Comparison of ENCODE assay signal across 8 cellular contexts in the genomic region with DNA sequence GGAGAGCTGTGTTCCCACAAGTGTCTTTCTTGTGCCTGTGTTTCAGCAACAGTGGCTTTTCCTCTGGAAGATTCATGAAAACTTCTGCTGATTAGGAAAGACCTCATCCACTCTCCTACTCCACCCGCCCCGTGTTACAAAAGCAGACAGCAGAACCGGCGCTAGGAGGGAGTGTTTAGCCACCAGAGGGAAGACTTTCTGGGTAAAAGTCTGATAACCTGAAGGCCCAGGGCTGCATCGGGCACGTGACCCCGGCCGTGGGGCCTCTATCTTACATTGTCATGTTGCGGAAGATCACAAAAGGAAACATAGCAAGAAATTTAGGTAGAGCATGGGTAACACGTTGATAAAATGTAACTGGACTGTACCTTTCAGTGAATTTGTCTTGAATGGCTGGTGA. TPM values are rescaled to one million over a fixed set of nuclear protein-coding genes. Genes with fewer than 3 reads are reported as not detected.
DNase-seq lines count a peak whose midpoint lies in the region; ATAC-seq, FAIRE-seq and TF ChIP-seq lines count a peak whose summit lies in the region.
"Had no signal": no experiment of that assay in that cellular context is flagged by ENCODE, and none has a peak within 500 bp of the region (broad histone marks: within the 10 kb centered on the region; RNA-seq: fewer than 3 reads in every experiment).

No MANE protein-coding gene starts in this region.

- in situ Hi-C loops in GM12878 (cut with MboI) = loop anchor here (10.0 kb wide), 1 partner anchor 587 kb away; no protein-coding TSS in a partner anchor

- no peak overlapping the region for H3K4me3 ChIP-seq in GM12864 (ENCODE audit: low read depth, low read length)
- no peak overlapping the region for H3K4me3 ChIP-seq in LNCaP clone FGC (ENCODE audit: low read depth, low read length)
- H3K4me3 ChIP-seq in GM12878 = no peak overlapping the region
- H3K4me3 ChIP-seq in neural cell (ENCODE audit: low read length) = no peak overlapping the region
- H3K4me3 ChIP-seq: skin epidermis had no signal

- TF ChIP-seq CTCF in GM12864 (IDR thresholded peaks at IDR 0.05; ENCODE audit: low read depth, low read length, missing control alignments) (peak; percentile 18), LNCaP clone FGC (IDR thresholded peaks at IDR 0.05; ENCODE audit: control insufficient read depth, extremely low read depth, insufficient read depth) (peak; percentile 49), GM12878 (IDR thresholded peaks at IDR 0.05 in 2 of 3, conservative IDR thresholded peaks at IDR 0.05 in 1 of 3; ENCODE audit: control insufficient read depth in 2 of 3, extremely low read depth in 1 of 3, insufficient read depth in 1 of 3, low read depth in 3 of 3, low read length in 3 of 3) (peak; percentile 25 to 49 (median 33); a peak in 5 of 6 replicates), neural cell (IDR thresholded peaks at IDR 0.05; ENCODE audit: poor library complexity, severe bottlenecking) (no peak)

- H3K9me2 ChIP-seq in neural cell (ENCODE audit: insufficient read depth, low read length) = no peaks in the 10 kb centered on the region

- H3K9me3 ChIP-seq in GM12878 (replicated peaks; ENCODE audit: control insufficient read depth, insufficient read depth, low read length) = no peaks in the 10 kb centered on the region
- no peaks in the 10 kb centered on the region for H3K9me3 ChIP-seq in neural cell (ENCODE audit: low read length)

- no TSS peak for BruUV-seq in GM12878 (replicated peaks; lab: Mats Ljungman, UMichigan)

- H3K27me3 ChIP-seq in GM12878 (replicated peaks in 1 of 2; ENCODE audit: control insufficient read depth in 2 of 2, insufficient read depth in 2 of 2, low read length in 1 of 2) = peaks cover 3% of the 10 kb centered on the region in 2 experiments; a peak in 3 of 4 replicates
- no peaks in the 10 kb centered on the region for H3K27me3 ChIP-seq in neural cell (ENCODE audit: insufficient read depth, low read depth, low read length)

- TF ChIP-seq POLR2A in GM12878 (IDR thresholded peaks at IDR 0.05; ENCODE audit: low read depth, low read length) (no peak), GM18505 (IDR thresholded peaks at IDR 0.05; ENCODE audit: borderline replicate concordance, extremely low read depth, insufficient read depth, insufficient read length) (no peak)

- ATAC-seq in GM12878 (peak; percentile 93), GM18505 (IDR thresholded peaks at IDR 0.05; ENCODE audit: unreplicated experiment) (no peak), GM18517 (IDR thresholded peaks at IDR 0.05; ENCODE audit: unreplicated experiment) (no peak)

- no peaks in the 10 kb centered on the region for H3K36me3 ChIP-seq in GM12878 (ENCODE audit: control insufficient read depth in 2 of 2, insufficient read depth in 2 of 2, low read length in 1 of 2)
- no peaks in the 10 kb centered on the region for H3K36me3 ChIP-seq in neural cell (ENCODE audit: insufficient read depth, low read length)

- POLR2A ChIA-PET in GM12878 (lab: Charles Lee) = no interaction called here

- no peaks in the 10 kb centered on the region for H3F3A ChIP-seq in neural cell (ENCODE audit: insufficient read depth, low read length, poor library complexity, severe bottlenecking)

- no peak overlapping the region for H3K9ac ChIP-seq in GM12878 (ENCODE audit: control insufficient read depth, insufficient read depth, low read length)
- no peak overlapping the region for H3K9ac ChIP-seq in neural cell (ENCODE audit: low read length)

- H3K4me2 ChIP-seq in GM12878 (ENCODE audit: control insufficient read depth, insufficient read depth) = no peak overlapping the region
- H3K4me2 ChIP-seq in neural cell (ENCODE audit: low read length) = no peak overlapping the region

- CTCF ChIA-PET in GM12878 (lab: Yijun Ruan, JAX) = interaction anchor here (1.0 to 3.6 kb wide), 11 partner anchors 9 to 589 kb away, joined by 3 to 23 read pairs (median 5); no protein-coding TSS in a partner anchor

- no peak for FAIRE-seq in GM12878 (lab: Jason Lieb, UNC)

- no peaks in the 10 kb centered on the region for H3K4me1 ChIP-seq in GM12878 (ENCODE audit: control insufficient read depth, insufficient read depth, low read length)

- H3K79me2 ChIP-seq in GM12878 (ENCODE audit: control insufficient read depth, insufficient read depth, low read length) (no peaks in the 10 kb centered on the region), neural cell (replicated peaks; ENCODE audit: insufficient read depth, low read length) (no peaks in the 10 kb centered on the region)

- WGBS in GM12878 (ENCODE audit: insufficient coverage, insufficient replicate concordance, low lambda C conversion rate, missing lambda C conversion rate) = 14% methylated on average over 9 of the region's 10 CpGs

- SMC1A ChIA-PET in GM12878 (lab: Charles Lee; ENCODE audit: uncharacterized antibody, unreplicated experiment) = interaction anchor here (0.8 to 4.8 kb wide), 19 partner anchors 9 to 819 kb away, joined by 3 to 28 read pairs (median 4); no protein-coding TSS in a partner anchor

- H3K27ac ChIP-seq in GM12878 (ENCODE audit: control insufficient read depth, insufficient read depth) (no peak overlapping the region), neural cell (ENCODE audit: low read length) (no peak overlapping the region)
- H3K27ac ChIP-seq: skin epidermis had no signal

- no peak for DNase-seq in GM12864 (ENCODE audit: low read depth)
- no peak for DNase-seq in LNCaP clone FGC (ENCODE audit: low read depth)
- no peak for DNase-seq in GM12878 (ENCODE audit: low read depth, low spot score)
- no peak for DNase-seq in kidney tubule cell (ENCODE audit: low spot score)

- TF ChIP-seq EP300 in GM12878 (IDR thresholded peaks at IDR 0.05; ENCODE audit: borderline replicate concordance in 1 of 2, control insufficient read depth in 1 of 2, low read depth in 2 of 2, low read length in 2 of 2) (no peak), neural cell (conservative IDR thresholded peaks at IDR 0.05; ENCODE audit: poor library complexity, severe bottlenecking) (no peak)

- H2AFZ ChIP-seq in GM12878 (ENCODE audit: control insufficient read depth, low read depth, low read length) (no peak overlapping the region), neural cell (ENCODE audit: low read depth, low read length) (no peak overlapping the region)

- intact Hi-C loops in GM12878 (cut with micrococcal nuclease; ENCODE audit: unreplicated experiment) = loop anchor here (2.0 to 5.0 kb wide), 2 partner anchors 411 to 589 kb away; no protein-coding TSS in a partner anchor

- RAD21 ChIA-PET in GM12878 (lab: Charles Lee; ENCODE audit: unreplicated experiment) = interaction anchor here (1.2 to 2.9 kb wide), 4 partner anchors 249 to 587 kb away, joined by 3 to 18 read pairs (median 4); no protein-coding TSS in a partner anchor

- TF ChIP-seq RAD21 in GM12878 (IDR thresholded peaks at IDR 0.05; ENCODE audit: insufficient read depth, low read depth, low read length) (peak; percentile 46; the same call in 1 of the 2 replicates), neural cell (conservative IDR thresholded peaks at IDR 0.05) (peak; percentile 10)

- H4K20me1 ChIP-seq in GM12878 (ENCODE audit: control insufficient read depth, insufficient read depth) (no peaks in the 10 kb centered on the region), neural cell (ENCODE audit: insufficient read depth) (no peaks in the 10 kb centered on the region)

TF ChIP-seq in GM12878, 131 proteins besides CTCF, POLR2A, EP300 and RAD21 (continues in another document):
- TF ChIP-seq RCOR1 (conservative IDR thresholded peaks at IDR 0.05; ENCODE audit: low read depth, low read length) (no peak), MEF2B (IDR thresholded peaks at IDR 0.05; ENCODE audit: partially characterized antibody, poor library complexity, severe bottlenecking) (no peak)

TF ChIP-seq in neural cell, 6 proteins besides CTCF, POLR2A, EP300 and RAD21 (continues in another document):
- TF ChIP-seq POLR2AphosphoS5 (IDR thresholded peaks at IDR 0.05) = no peak

RNA-seq across cellular contexts. Expression of gene DMRT2, which starts 32.0 kb away (rescaled TPM):
- 0.51 and 0.92 TPM in 2 replicates for total RNA-seq in GM12878 (2013; cell fraction: nucleolus; rRNA removed)
- total RNA-seq in GM12878 (2014; rRNA removed) = 0.65 and 1.1 TPM in 2 replicates
- 0.55 and 0.63 TPM in 2 replicates for total RNA-seq in GM12878 (2014; rRNA removed; fragmentation: Illumina TruSeq; extraction: Trizol)
- 0.82 and 1.0 TPM in 2 replicates for total RNA-seq in GM12878 (2021)
- not detected for polyA plus RNA-seq in GM12878 (2011; ENCODE audit: low read depth)
- 43.1 and 50.2 TPM in 2 replicates for polyA plus RNA-seq in GM12878 (2011; rRNA removed)
- 56.3 and 59.9 TPM in 2 replicates for polyA plus RNA-seq in GM12878 (2011; cell fraction: cytosol; rRNA removed)
- 64.5 and 78.7 TPM in 2 replicates for polyA plus RNA-seq in GM12878 (2011; cell fraction: nucleus; rRNA removed)
- polyA plus RNA-seq in GM12878 (2012) = not detected in 2 replicates
- polyA plus RNA-seq in GM12878 (2014; fragmentation: Illumina TruSeq; extraction: Trizol) = 0.57 and 0.82 TPM in 2 replicates
- under 1 TPM; 0.08 to 0.18 TPM for polyA plus RNA-seq in GM12878 (2014; fragmentation: Nextera tagmentation; extraction: Ambion mirVana)
- polyA plus RNA-seq in GM12878 (2014; rRNA removed) = 0.69 and 0.96 TPM in 2 replicates
- under 1 TPM; 0.09 to 0.70 TPM for polyA plus RNA-seq in GM12878 (2016; fragmentation: Nextera tagmentation; extraction: Ambion mirVana)
- polyA minus RNA-seq in GM12878 (2011; rRNA and poly(A)+ RNA removed) = 50.6 and 74.6 TPM in 2 replicates
- polyA minus RNA-seq in GM12878 (2011; cell fraction: cytosol; rRNA and poly(A)+ RNA removed) = 19.9 and 24.5 TPM in 2 replicates
- polyA minus RNA-seq in GM12878 (2011; cell fraction: nucleus; rRNA and poly(A)+ RNA removed) = 54.0 and 96.1 TPM in 2 replicates
- polyA plus RNA-seq in neural cell = 0.20 and 0.50 TPM in 2 replicates
- not detected in 2 replicates for polyA minus RNA-seq in neural cell

RNA-seq across cellular contexts. Expression of gene DMRT3, which starts 41.7 kb away (rescaled TPM):
- not detected in 2 replicates for total RNA-seq in GM12878 (2013; cell fraction: nucleolus; rRNA removed)
- 0.06 TPM in 1 of 2 replicates, not detected in the other for total RNA-seq in GM12878 (2014; rRNA removed)
- not detected in 2 replicates for total RNA-seq in GM12878 (2014; rRNA removed; fragmentation: Illumina TruSeq; extraction: Trizol)
- not detected in 2 replicates for total RNA-seq in GM12878 (2021)
- polyA plus RNA-seq in GM12878 (2011; ENCODE audit: low read depth) = not detected
- not detected in 2 replicates for polyA plus RNA-seq in GM12878 (2011; rRNA removed)
- polyA plus RNA-seq in GM12878 (2011; cell fraction: cytosol; rRNA removed) = 0.04 TPM in 1 of 2 replicates, not detected in the other
- not detected in 2 replicates for polyA plus RNA-seq in GM12878 (2011; cell fraction: nucleus; rRNA removed)
- not detected in 2 replicates for polyA plus RNA-seq in GM12878 (2012)
- not detected in 2 replicates for polyA plus RNA-seq in GM12878 (2014; fragmentation: Illumina TruSeq; extraction: Trizol)
- under 1 TPM in 1 of 2 experiments, not detected in 1; 0.11 TPM for polyA plus RNA-seq in GM12878 (2014; fragmentation: Nextera tagmentation; extraction: Ambion mirVana)
- 0.03 TPM in 1 of 2 replicates, not detected in the other for polyA plus RNA-seq in GM12878 (2014; rRNA removed)
- polyA plus RNA-seq in GM12878 (2016; fragmentation: Nextera tagmentation; extraction: Ambion mirVana) = not detected
- not detected in 2 replicates for polyA minus RNA-seq in GM12878 (2011; rRNA and poly(A)+ RNA removed)
- not detected in 2 replicates for polyA minus RNA-seq in GM12878 (2011; cell fraction: cytosol; rRNA and poly(A)+ RNA removed)
- not detected in 2 replicates for polyA minus RNA-seq in GM12878 (2011; cell fraction: nucleus; rRNA and poly(A)+ RNA removed)
- not detected in 2 replicates for polyA plus RNA-seq in neural cell
- not detected in 2 replicates for polyA minus RNA-seq in neural cell
